Comparison of ENCODE assay signal across 1 cellular context in the genomic region with DNA sequence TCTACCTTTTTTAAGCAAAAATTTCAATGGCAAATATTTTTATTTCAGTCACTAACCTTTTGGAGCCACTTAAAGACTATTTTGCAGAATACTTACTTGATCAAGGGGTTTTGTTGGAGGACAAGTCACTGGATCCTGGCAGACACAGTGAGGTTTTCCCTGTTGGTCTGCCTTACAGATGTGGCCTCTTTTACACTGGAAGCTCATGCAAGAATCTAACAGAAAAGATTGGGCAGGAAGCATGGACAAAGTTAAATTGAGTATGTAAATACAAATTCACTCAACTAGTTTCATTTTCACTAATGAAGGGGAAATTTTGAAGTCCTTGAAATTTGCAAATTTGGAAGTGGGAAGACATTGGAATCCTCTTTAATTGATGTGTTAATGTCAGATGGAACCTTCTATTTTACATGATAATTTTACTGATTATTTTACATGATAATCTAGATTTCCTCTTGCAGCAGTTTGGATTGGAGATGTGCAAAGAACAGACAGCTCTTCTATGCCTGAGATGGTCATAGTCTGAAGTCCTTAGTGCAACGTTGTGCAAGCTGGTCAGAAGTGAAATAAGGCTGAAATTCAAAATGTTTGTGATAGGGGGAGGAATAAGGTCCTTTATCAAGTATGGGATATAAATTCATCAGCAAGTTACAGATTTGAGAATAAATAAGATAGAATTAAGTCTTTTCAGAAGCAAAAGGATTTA.
TF ChIP-seq lines count a peak whose summit lies in the region.

No MANE protein-coding gene starts in this region.

TF ChIP-seq in liver, 16 proteins besides CTCF, POLR2A, EP300 and RAD21 (continued from another document):
- TF ChIP-seq, protein P1, sequence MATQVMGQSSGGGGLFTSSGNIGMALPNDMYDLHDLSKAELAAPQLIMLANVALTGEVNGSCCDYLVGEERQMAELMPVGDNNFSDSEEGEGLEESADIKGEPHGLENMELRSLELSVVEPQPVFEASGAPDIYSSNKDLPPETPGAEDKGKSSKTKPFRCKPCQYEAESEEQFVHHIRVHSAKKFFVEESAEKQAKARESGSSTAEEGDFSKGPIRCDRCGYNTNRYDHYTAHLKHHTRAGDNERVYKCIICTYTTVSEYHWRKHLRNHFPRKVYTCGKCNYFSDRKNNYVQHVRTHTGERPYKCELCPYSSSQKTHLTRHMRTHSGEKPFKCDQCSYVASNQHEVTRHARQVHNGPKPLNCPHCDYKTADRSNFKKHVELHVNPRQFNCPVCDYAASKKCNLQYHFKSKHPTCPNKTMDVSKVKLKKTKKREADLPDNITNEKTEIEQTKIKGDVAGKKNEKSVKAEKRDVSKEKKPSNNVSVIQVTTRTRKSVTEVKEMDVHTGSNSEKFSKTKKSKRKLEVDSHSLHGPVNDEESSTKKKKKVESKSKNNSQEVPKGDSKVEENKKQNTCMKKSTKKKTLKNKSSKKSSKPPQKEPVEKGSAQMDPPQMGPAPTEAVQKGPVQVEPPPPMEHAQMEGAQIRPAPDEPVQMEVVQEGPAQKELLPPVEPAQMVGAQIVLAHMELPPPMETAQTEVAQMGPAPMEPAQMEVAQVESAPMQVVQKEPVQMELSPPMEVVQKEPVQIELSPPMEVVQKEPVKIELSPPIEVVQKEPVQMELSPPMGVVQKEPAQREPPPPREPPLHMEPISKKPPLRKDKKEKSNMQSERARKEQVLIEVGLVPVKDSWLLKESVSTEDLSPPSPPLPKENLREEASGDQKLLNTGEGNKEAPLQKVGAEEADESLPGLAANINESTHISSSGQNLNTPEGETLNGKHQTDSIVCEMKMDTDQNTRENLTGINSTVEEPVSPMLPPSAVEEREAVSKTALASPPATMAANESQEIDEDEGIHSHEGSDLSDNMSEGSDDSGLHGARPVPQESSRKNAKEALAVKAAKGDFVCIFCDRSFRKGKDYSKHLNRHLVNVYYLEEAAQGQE (IDR thresholded peaks at IDR 0.05): peak; percentile 46
- peak; percentile 100 for TF ChIP-seq HNF4A (conservative IDR thresholded peaks at IDR 0.05)
- TF ChIP-seq, protein P2, sequence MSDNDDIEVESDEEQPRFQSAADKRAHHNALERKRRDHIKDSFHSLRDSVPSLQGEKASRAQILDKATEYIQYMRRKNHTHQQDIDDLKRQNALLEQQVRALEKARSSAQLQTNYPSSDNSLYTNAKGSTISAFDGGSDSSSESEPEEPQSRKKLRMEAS (IDR thresholded peaks at IDR 0.05): peak; percentile 63
- TF ChIP-seq NR2F2 (IDR thresholded peaks at IDR 0.05): peak; percentile 20
- no peak for TF ChIP-seq EGR1 (IDR thresholded peaks at IDR 0.05; ENCODE audit: low read depth in 2 of 2)
- TF ChIP-seq YY1 (IDR thresholded peaks at IDR 0.05): peak; percentile 71
- TF ChIP-seq GABPA (IDR thresholded peaks at IDR 0.05 in 1 of 2, conservative IDR thresholded peaks at IDR 0.05 in 1 of 2): no peak
- TF ChIP-seq HNF4G (IDR thresholded peaks at IDR 0.05): peak; percentile 98
- TF ChIP-seq TAF1 (conservative IDR thresholded peaks at IDR 0.05): no peak
- peak; percentile 32 for TF ChIP-seq FOXA1 (IDR thresholded peaks at IDR 0.05)
- TF ChIP-seq SP1 (IDR thresholded peaks at IDR 0.05): peak; percentile 97
- TF ChIP-seq, protein P3, sequence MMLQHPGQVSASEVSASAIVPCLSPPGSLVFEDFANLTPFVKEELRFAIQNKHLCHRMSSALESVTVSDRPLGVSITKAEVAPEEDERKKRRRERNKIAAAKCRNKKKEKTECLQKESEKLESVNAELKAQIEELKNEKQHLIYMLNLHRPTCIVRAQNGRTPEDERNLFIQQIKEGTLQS (IDR thresholded peaks at IDR 0.05): peak; percentile 51
- peak; percentile 15 for TF ChIP-seq FOXA2 (IDR thresholded peaks at IDR 0.05)
- TF ChIP-seq JUND (IDR thresholded peaks at IDR 0.05): peak; percentile 90
